16 cellular contexts compared by ENCODE assay signal in genomic region chr3:157429703-157430102, GRCh38. TPM values are rescaled to one million over a fixed set of nuclear protein-coding genes. Genes with fewer than 3 reads are reported as not detected.
DNase-seq lines count a peak whose midpoint lies in the region; ATAC-seq and TF ChIP-seq lines count a peak whose summit lies in the region.
"Had no signal": no experiment of that assay in that cellular context is flagged by ENCODE, and none has a peak within 500 bp of the region (broad histone marks: within the 10 kb centered on the region; RNA-seq: fewer than 3 reads in every experiment).

No MANE protein-coding gene starts in this region.

- H3K4me2 ChIP-seq in GM23248 (ENCODE audit: unreplicated experiment) (peak overlapping the region; percentile 49), PC-9 (no peak overlapping the region)

- no peak overlapping the region for H3K9ac ChIP-seq in GM23248

- no peak overlapping the region for H2AFZ ChIP-seq in GM23248
- H2AFZ ChIP-seq in PC-9: no peak overlapping the region

- H3K4me1 Mint-ChIP-seq in stimulated activated effector memory CD8-positive, alpha-beta T cell treated with anti-CD3 and anti-CD28 coated beads, Interleukin-12 subunit alpha, Interleukin-12 subunit beta, amount 100 ng/mL, for 72 hours: no peaks in the 10 kb centered on the region
- H3K4me1 Mint-ChIP-seq: stimulated activated naive B cell treated with anti-CD40 and anti-IgM and Interleukin-4, amounts not matched to agents 10 μg/mL and 1 μg/mL and 100 μg/mL, for 72 hours; T-cell had no signal

- intact Hi-C loops in PC-9 (cut with micrococcal nuclease; ENCODE audit: unreplicated experiment): no loop called here

- no peaks in the 10 kb centered on the region for H3K9me2 ChIP-seq in GM23248 (ENCODE audit: insufficient read depth)
- no peaks in the 10 kb centered on the region for H3K9me2 ChIP-seq in PC-9 (ENCODE audit: insufficient read depth)

- H3K9me3 ChIP-seq in GM23248 (ENCODE audit: low read depth): no peaks in the 10 kb centered on the region
- H3K9me3 ChIP-seq in PC-9 (ENCODE audit: insufficient read depth, low read depth): no peaks in the 10 kb centered on the region

- H3K4me3 ChIP-seq in GM23248 (no peak overlapping the region), fibroblast of pulmonary artery (replicated peaks; ENCODE audit: low read depth, low read length) (no peak overlapping the region), PC-9 (no peak overlapping the region)
- H3K4me3 ChIP-seq: BLaER1 treated with 17β-estradiol and CSF1 and Interleukin-3, amounts not matched to agents 10 nM and 100 nM had no signal

- H3K27ac Mint-ChIP-seq in stimulated activated effector memory CD8-positive, alpha-beta T cell treated with anti-CD3 and anti-CD28 coated beads, Interleukin-12 subunit alpha, Interleukin-12 subunit beta, amount 100 ng/mL, for 72 hours: no peak overlapping the region
- H3K27ac Mint-ChIP-seq: stimulated activated naive B cell treated with anti-CD40 and anti-IgM and Interleukin-4, amounts not matched to agents 10 μg/mL and 1 μg/mL and 100 μg/mL, for 72 hours; T-cell had no signal

- POLR2A ChIA-PET in PC-9 (lab: Charles Lee; ENCODE audit: unreplicated experiment): interaction anchor here (0.7 kb wide), 1 partner anchor 102 kb away, joined by 7 read pairs; no protein-coding TSS in a partner anchor

- no peak for ATAC-seq in GM19452 (IDR thresholded peaks at IDR 0.05; ENCODE audit: unreplicated experiment)
- ATAC-seq in stimulated activated effector memory CD8-positive, alpha-beta T cell treated with anti-CD3 and anti-CD28 coated beads, Interleukin-12 subunit alpha, Interleukin-12 subunit beta, amount 100 ng/mL, for 72 hours: no peak
- ATAC-seq: T-cell had no signal

- CTCF ChIA-PET in PC-9 (lab: Charles Lee): no interaction called here

- H3K36me3 Mint-ChIP-seq in stimulated activated effector memory CD8-positive, alpha-beta T cell treated with anti-CD3 and anti-CD28 coated beads, Interleukin-12 subunit alpha, Interleukin-12 subunit beta, amount 100 ng/mL, for 72 hours: no peaks in the 10 kb centered on the region
- H3K36me3 Mint-ChIP-seq: T-cell had no signal

- BruUV-seq in PC-9 (replicated peaks; lab: Mats Ljungman, UMichigan): no TSS peak

- peak; percentile 74 to 78 for DNase-seq in AML-193 (lab: John Stamatoyannopoulos, UW)
- DNase-seq in GM23248: peak; percentile 71
- DNase-seq in RPMI7951 (ENCODE audit: low read depth): peak; percentile 54
- peak; percentile 68 for DNase-seq in fibroblast of pulmonary artery (ENCODE audit: low read depth)
- DNase-seq in stimulated activated CD4-positive, alpha-beta T cell treated with anti-CD3 and anti-CD28 coated beads, Interleukin-12 subunit alpha, Interleukin-12 subunit beta, amount 100 ng/mL, for 4 hours: no peak
- no peak for DNase-seq in PC-9
- DNase-seq in stimulated activated effector memory CD8-positive, alpha-beta T cell treated with anti-CD3 and anti-CD28 coated beads, Interleukin-12 subunit alpha, Interleukin-12 subunit beta, amount 100 ng/mL, for 72 hours (ENCODE audit: low spot score in 2 of 2): no peak
- DNase-seq: activated CD4-positive, alpha-beta T cell treated with anti-CD3 and anti-CD28 coated beads for 48 hours; effector CD4-positive, alpha-beta T cell; H7; kidney; stimulated activated CD4-positive, alpha-beta T cell treated with anti-CD3 and anti-CD28 coated beads, Interleukin-4, amount 100 ng/mL, for 4 hours; stimulated activated naive B cell treated with anti-CD40 and anti-IgM and Interleukin-4, amounts not matched to agents 10 μg/mL and 1 μg/mL and 100 μg/mL, for 72 hours; T-cell had no signal

- H3K27me3 ChIP-seq in GM23248 (replicated peaks; ENCODE audit: insufficient read depth) (no peaks in the 10 kb centered on the region), PC-9 (ENCODE audit: insufficient read depth, low read depth) (no peaks in the 10 kb centered on the region)
- H3K27me3 ChIP-seq: BLaER1 treated with 17β-estradiol and CSF1 and Interleukin-3, amounts not matched to agents 10 nM and 100 nM had no signal

- no peak overlapping the region for H3K4me3 Mint-ChIP-seq in stimulated activated effector memory CD8-positive, alpha-beta T cell treated with anti-CD3 and anti-CD28 coated beads, Interleukin-12 subunit alpha, Interleukin-12 subunit beta, amount 100 ng/mL, for 72 hours
- H3K4me3 Mint-ChIP-seq: stimulated activated naive B cell treated with anti-CD40 and anti-IgM and Interleukin-4, amounts not matched to agents 10 μg/mL and 1 μg/mL and 100 μg/mL, for 72 hours; T-cell had no signal

- H3K79me2 ChIP-seq in GM23248 (ENCODE audit: insufficient read depth) (no peaks in the 10 kb centered on the region), PC-9 (ENCODE audit: low read depth) (no peaks in the 10 kb centered on the region)

- H4K20me1 ChIP-seq in GM23248 (ENCODE audit: insufficient read depth) (no peaks in the 10 kb centered on the region), PC-9 (ENCODE audit: insufficient read depth) (no peaks in the 10 kb centered on the region)
- H4K20me1 ChIP-seq: BLaER1 treated with 17β-estradiol and CSF1 and Interleukin-3, amounts not matched to agents 10 nM and 100 nM had no signal

- WGBS in GM23248 (ENCODE audit: low coverage in 1 of 2, low lambda C conversion rate in 2 of 2, missing lambda C conversion rate in 2 of 2), 2 experiments: 41 to 44% methylated on average over 2 of the region's 2 CpGs

- no peak for TF ChIP-seq CTCF in fibroblast of pulmonary artery (IDR thresholded peaks at IDR 0.05; ENCODE audit: low read length, missing control alignments)
- TF ChIP-seq CTCF in PC-9 (conservative IDR thresholded peaks at IDR 0.05): no peak

- H3K9me3 Mint-ChIP-seq in stimulated activated effector memory CD8-positive, alpha-beta T cell treated with anti-CD3 and anti-CD28 coated beads, Interleukin-12 subunit alpha, Interleukin-12 subunit beta, amount 100 ng/mL, for 72 hours: no peaks in the 10 kb centered on the region

- H3K36me3 ChIP-seq in GM23248 (ENCODE audit: low read depth) (no peaks in the 10 kb centered on the region), PC-9 (ENCODE audit: low read depth) (no peaks in the 10 kb centered on the region)

- in situ Hi-C loops in GM23248 (cut with MboI): no loop called here

- H3K27ac ChIP-seq in GM23248 (0 out of 2 replicates have a peak overlapping the region, but pooled peaks have one; percentile 6), PC-9 (no peak overlapping the region)

- H3K4me1 ChIP-seq in GM23248 (ENCODE audit: insufficient read depth): peaks cover 22% of the 10 kb centered on the region
- no peaks in the 10 kb centered on the region for H3K4me1 ChIP-seq in PC-9 (replicated peaks; ENCODE audit: insufficient read depth)

- H3F3A ChIP-seq in GM23248 (ENCODE audit: insufficient read depth) (peaks cover 19% of the 10 kb centered on the region), PC-9 (ENCODE audit: insufficient read depth, low read depth) (no peaks in the 10 kb centered on the region)

RNA-seq across cellular contexts. Expression of gene PTX3, which starts 6.9 kb away (rescaled TPM):
- total RNA-seq in GM23248 (2014; rRNA removed; shearing (Covaris generic)): 267 and 300 TPM in 2 replicates
- 251 and 261 TPM in 2 replicates for polyA plus RNA-seq in GM23248 (2016; fragmentation: Nextera tagmentation; extraction: Ambion mirVana)
- total RNA-seq in RPMI7951 (2014; rRNA removed; shearing (Covaris generic)): 12.7 and 13.5 TPM in 2 replicates
- 0.59 and 1.1 TPM in 2 replicates for total RNA-seq in PC-9 (2021)

Comparison
In these comparisons a context has a peak if more than half of its experiments do, and no peak if none do; other contexts are left out.
1. DNase-seq: peak in AML-193 (2 of 2), GM23248 (single experiment), RPMI7951 (single experiment) and fibroblast of pulmonary artery (single experiment); none in stimulated activated CD4-positive, alpha-beta T cell treated with anti-CD3 and anti-CD28 coated beads, Interleukin-12 subunit alpha, Interleukin-12 subunit beta, amount 100 ng/mL, for 4 hours (single experiment), PC-9 (0 of 2) and stimulated activated effector memory CD8-positive, alpha-beta T cell treated with anti-CD3 and anti-CD28 coated beads, Interleukin-12 subunit alpha, Interleukin-12 subunit beta, amount 100 ng/mL, for 72 hours (0 of 2).
2. RNA of gene PTX3, which starts 6.9 kb away (total RNA-seq): 267 to 300 TPM in GM23248; 12.7 to 13.5 TPM in RPMI7951 and 0.59 to 1.1 TPM in PC-9; every median in the first group is over 10 times any median in the second.